ENCODE assay signal across 8 cellular contexts in genomic region chr19:12194827-12195500, GRCh38. TPM values are rescaled to one million over a fixed set of nuclear protein-coding genes. Genes with fewer than 3 reads are reported as not detected.
DNase-seq lines count a peak whose midpoint lies in the region; ATAC-seq and TF ChIP-seq lines count a peak whose summit lies in the region.

No MANE protein-coding gene starts in this region.

- peak overlapping the region; percentile 28; the same call in 1 of the 2 replicates for H3K4me3 ChIP-seq in BLaER1
- peak overlapping the region; percentile 49 to 65 for H3K4me3 ChIP-seq in ascending aorta

- DNase-seq in T-helper 22 cell (ENCODE audit: low read depth), result peak; percentile 8
- peak; percentile 21 to 76 for DNase-seq in ascending aorta (ENCODE audit: low spot score in 2 of 2)
- peak; percentile 6 to 94 (median 81) for DNase-seq in hypothalamus (lab: John Stamatoyannopoulos, UW)
- peak; percentile 83 for DNase-seq in sciatic nerve (ENCODE audit: low spot score)
- DNase-seq in NK-92 (lab: John Stamatoyannopoulos, UW; ENCODE audit: unreplicated experiment), result no peak

- H3K9me3 ChIP-seq in BLaER1 (peaks cover 100% of the 10 kb centered on the region), ascending aorta (peaks cover 69 to 100% of the 10 kb centered on the region in 2 donors)

- H4K20me1 ChIP-seq in BLaER1, result no peaks in the 10 kb centered on the region

- no peak overlapping the region for H3K27ac ChIP-seq in BLaER1
- peak overlapping the region in 1 of 2 donors; percentile 61 for H3K27ac ChIP-seq in ascending aorta

- TF ChIP-seq CTCF in ascending aorta (IDR thresholded peaks at IDR 0.05), result no peak

- H3K27me3 ChIP-seq in BLaER1, result no peaks in the 10 kb centered on the region
- no peaks in the 10 kb centered on the region for H3K27me3 ChIP-seq in ascending aorta

- H3K4me1 ChIP-seq in BLaER1, result no peaks in the 10 kb centered on the region
- H3K4me1 ChIP-seq in ascending aorta, result no peaks in the 10 kb centered on the region

- H3K9ac ChIP-seq in BLaER1, result no peak overlapping the region

- ATAC-seq in sciatic nerve (peak; percentile 87), HG02970 (IDR thresholded peaks at IDR 0.05; ENCODE audit: low FRiP score, unreplicated experiment) (no peak), GM19023 (IDR thresholded peaks at IDR 0.05; ENCODE audit: unreplicated experiment) (no peak)

- H3K4me2 ChIP-seq in BLaER1, result no peak overlapping the region

- intact Hi-C loops in ascending aorta (cut with DNase I), result no loop called here
- intact Hi-C loops in sciatic nerve (cut with DNase I), result no loop called here

- H3K36me3 ChIP-seq in BLaER1 (peaks cover 90% of the 10 kb centered on the region), ascending aorta (peaks cover 16 to 41% of the 10 kb centered on the region in 2 donors)

RNA-seq across cellular contexts. Expression of gene ZNF136, which starts 32.1 kb away (rescaled TPM):
- total RNA-seq in ascending aorta (1.9 TPM), sciatic nerve (15.8 TPM)

RNA-seq across cellular contexts. Expression of gene ZNF625, which starts 38.4 kb away (rescaled TPM):
- total RNA-seq in ascending aorta, result 12.0 TPM
- 7.3 TPM for total RNA-seq in sciatic nerve

RNA-seq across cellular contexts. Expression of gene ZNF20, which starts 54.8 kb away (rescaled TPM):
- total RNA-seq in ascending aorta, result 0.96 TPM
- total RNA-seq in sciatic nerve, result 4.3 TPM
